ENCODE assay signal across 5 cellular contexts in genomic region chr12:63167741-63168140, GRCh38. TPM values are rescaled to one million over a fixed set of nuclear protein-coding genes. Genes with fewer than 3 reads are reported as not detected.
"Had no signal": no experiment of that assay in that cellular context is flagged by ENCODE, and none has a peak within 500 bp of the region (broad histone marks: within the 10 kb centered on the region; RNA-seq: fewer than 3 reads in every experiment).

No MANE protein-coding gene starts in this region.

RNA-seq across cellular contexts. Expression of gene AVPR1A, which starts 16.7 kb away (rescaled TPM):
- total RNA-seq: GM23248, H4, HFFc6, HT1080, IMR-90 had no signal
- polyA plus RNA-seq: GM23248, IMR-90 had no signal
